Comparison of ENCODE assay signal across 8 cellular contexts in the genomic region with DNA sequence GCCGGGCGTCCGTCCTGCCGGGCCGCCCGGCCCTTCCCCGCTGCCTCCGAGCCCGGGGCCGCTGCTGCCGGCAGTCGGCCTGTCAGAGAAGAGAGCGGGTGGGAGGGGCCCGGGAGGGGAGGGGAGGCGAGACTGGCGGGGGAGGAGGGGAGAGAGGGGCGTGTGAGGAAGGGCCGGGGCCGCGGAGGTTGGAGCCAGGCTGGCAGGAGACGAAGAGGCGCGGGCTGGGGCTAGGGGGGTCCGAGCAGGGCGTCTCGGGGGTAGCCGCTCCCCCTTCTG. TPM values are rescaled to one million over a fixed set of nuclear protein-coding genes. Genes with fewer than 3 reads are reported as not detected.
DNase-seq lines count a peak whose midpoint lies in the region; ATAC-seq, FAIRE-seq and TF ChIP-seq lines count a peak whose summit lies in the region.

No MANE protein-coding gene starts in this region.

- H3K36me3 ChIP-seq in CD8-positive, alpha-beta T cell (ENCODE audit: insufficient read depth, low read length) = no peaks in the 10 kb centered on the region
- no peaks in the 10 kb centered on the region for H3K36me3 ChIP-seq in pancreas

- 0 to 1% methylated on average over 18 to 27 of the region's 27 CpGs for WGBS in pancreas, 2 donors

- H3K27me3 Mint-ChIP-seq in CD8-positive, alpha-beta T cell (ENCODE audit: low read depth) = peaks cover 5% of the 10 kb centered on the region

- FAIRE-seq in pancreas (lab: Jason Lieb, UNC) (no peak), GM19239 (lab: Jason Lieb, UNC) (no peak)

- peak overlapping the region; percentile 94 for H3K27ac Mint-ChIP-seq in CD8-positive, alpha-beta T cell

- H3K4me1 Mint-ChIP-seq in CD8-positive, alpha-beta T cell (ENCODE audit: low read depth) = peaks cover 40% of the 10 kb centered on the region

- ATAC-seq in CD8-positive, alpha-beta T cell = peak; percentile 48
- ATAC-seq in GM19351 (IDR thresholded peaks at IDR 0.05; ENCODE audit: unreplicated experiment) (peak; percentile 26), HG03354 (IDR thresholded peaks at IDR 0.05; ENCODE audit: poor library complexity, severe bottlenecking, unreplicated experiment) (peak; percentile 38), pancreas (peak; percentile 68 to 79 (median 77))
- ATAC-seq in activated CD4-positive, CD25-positive, alpha-beta regulatory T cell treated with anti-CD3 and anti-CD28 coated beads, Interleukin-2, amount 50 U/mL, for 24 hours = peak; percentile 41 to 49

- H3K27ac ChIP-seq in CD8-positive, alpha-beta T cell (ENCODE audit: low read depth, low read length) = peak overlapping the region; percentile 81
- H3K27ac ChIP-seq in pancreas = peak overlapping the region; percentile 91 to 100 (median 98)

- no peaks in the 10 kb centered on the region for H3K9me3 Mint-ChIP-seq in CD8-positive, alpha-beta T cell

- no peaks in the 10 kb centered on the region for H3K9me3 ChIP-seq in CD8-positive, alpha-beta T cell (ENCODE audit: low read length)
- no peaks in the 10 kb centered on the region for H3K9me3 ChIP-seq in pancreas

- H3K27me3 ChIP-seq in CD8-positive, alpha-beta T cell (ENCODE audit: insufficient read depth, low read length) = no peaks in the 10 kb centered on the region
- no peaks in the 10 kb centered on the region for H3K27me3 ChIP-seq in pancreas

- peaks cover 33% of the 10 kb centered on the region for H3K4me1 ChIP-seq in CD8-positive, alpha-beta T cell (ENCODE audit: insufficient read depth, low read length)
- H3K4me1 ChIP-seq in pancreas = peaks cover 0 to 13% (median 6%) of the 10 kb centered on the region in 3 donors

- H3K36me3 Mint-ChIP-seq in CD8-positive, alpha-beta T cell = peaks cover 19% of the 10 kb centered on the region

- intact Hi-C loops in CD8-positive, alpha-beta T cell (cut with DNase I, micrococcal nuclease) = loop anchor here (1.0 to 10.0 kb wide), 20 partner anchors 21 to 1670 kb away; a partner anchor contains a TSS
- intact Hi-C loops in pancreas (cut with DNase I) = no loop called here

- peak overlapping the region; percentile 94 for H3K4me3 Mint-ChIP-seq in CD8-positive, alpha-beta T cell

- no peak for TF ChIP-seq CTCF in CD8-positive, alpha-beta T cell (IDR thresholded peaks at IDR 0.05)
- TF ChIP-seq CTCF in fibroblast of mammary gland (conservative IDR thresholded peaks at IDR 0.05; ENCODE audit: control insufficient read depth, insufficient read depth, low read depth, low read length) = no peak
- no peak for TF ChIP-seq CTCF in pancreas (IDR thresholded peaks at IDR 0.05)

- CTCF ChIA-PET in CD8-positive, alpha-beta T cell (lab: Charles Lee) = interaction anchor here (0.7 to 2.2 kb wide), 4 partner anchors 9 to 301 kb away, joined by 3 to 7 read pairs (median 4); a partner anchor contains a TSS

- peak overlapping the region; percentile 99 for H3K4me3 ChIP-seq in CD8-positive, alpha-beta T cell (ENCODE audit: low read depth, low read length)
- H3K4me3 ChIP-seq in fibroblast of mammary gland (ENCODE audit: control insufficient read depth, low read depth, low read length) = peak overlapping the region; percentile 88
- H3K4me3 ChIP-seq in pancreas = peak overlapping the region; percentile 95 to 100 (median 99)

- DNase-seq in CD8-positive, alpha-beta T cell = peak in 1 of 7 experiments; percentile 80
- DNase-seq in fibroblast of mammary gland (ENCODE audit: low read depth) (no peak), pancreas (peak in 2 of 6 donors; percentile 88 to 90), GM19239 (ENCODE audit: insufficient read length, low spot score) (no peak), NCI-H524 treated with DMSO at 0.1 percent for 48 hours (lab: John Stamatoyannopoulos, UW) (no peak)

- POLR2A ChIA-PET in CD8-positive, alpha-beta T cell (lab: Charles Lee) = interaction anchor here (0.6 to 2.5 kb wide), 11 partner anchors 17 to 97 kb away, joined by 3 to 24 read pairs (median 4); a partner anchor contains a TSS

RNA-seq across cellular contexts. Expression of a gene that starts 0.6 kb away (rescaled TPM):
- total RNA-seq in CD8-positive, alpha-beta T cell = 10 to 100 TPM; 91.1 to 92.9 TPM
- 10 to 100 TPM in 5 of 6 donors, 1 to 10 TPM in 1; 8.9 to 21.4 (median 11.5) TPM for total RNA-seq in pancreas
- 1 to 10 TPM; 3.6 to 4.2 TPM for polyA plus RNA-seq in pancreas

Comparison
In these comparisons a context has a peak if more than half of its experiments do, and no peak if none do; other contexts are left out.
1. ATAC-seq: peak in every context shown above with its lines; median percentile 77 in pancreas; 48 in CD8-positive, alpha-beta T cell; 45 in activated CD4-positive, CD25-positive, alpha-beta regulatory T cell treated with anti-CD3 and anti-CD28 coated beads, Interleukin-2, amount 50 U/mL, for 24 hours; 38 in HG03354; 26 in GM19351.
2. RNA of a gene that starts 0.6 kb away (total RNA-seq): 91.1 to 92.9 TPM in CD8-positive, alpha-beta T cell; 8.9 to 21.4 TPM in pancreas; every median in the first group is over 4 times any median in the second.
3. intact Hi-C loops: an anchor here in CD8-positive, alpha-beta T cell (1.0 to 10.0 kb wide); none called in pancreas.
4. Peak in every context shown above with its lines, with median percentiles within 50 percentile points of each other: H3K4me3 ChIP-seq.